In genomic region chr4:162920649-162921048, GRCh38 we compare ENCODE assay signal across 23 cellular contexts.
"Had no signal": no experiment of that assay in that cellular context is flagged by ENCODE, and none has a peak within 500 bp of the region (broad histone marks: within the 10 kb centered on the region; RNA-seq: fewer than 3 reads in every experiment).

No MANE protein-coding gene starts in this region.

- H3K9me3 ChIP-seq: gastrocnemius medialis, neutrophil, right lobe of liver, thyroid gland, vagina had no signal

- H3K9me3 Mint-ChIP-seq: stimulated activated effector memory CD8-positive, alpha-beta T cell treated with anti-CD3 and anti-CD28 coated beads, Interleukin-12 subunit alpha, Interleukin-12 subunit beta, amount 100 ng/mL, for 72 hours had no signal

- ATAC-seq: effector memory CD8-positive, alpha-beta T cell; gastrocnemius medialis; left ventricle myocardium superior; lower lobe of right lung; natural killer cell treated with Interleukin-12 subunit alpha and Interleukin-12 subunit beta and Interleukin-15 and Interleukin-18, amount 100 ng/mL, for 72 hours; pancreas; right lobe of liver; stimulated activated effector memory CD8-positive, alpha-beta T cell treated with anti-CD3 and anti-CD28 coated beads, Interleukin-12 subunit alpha, Interleukin-12 subunit beta, amount 100 ng/mL, for 72 hours had no signal

- H3K27ac ChIP-seq: gastrocnemius medialis, hepatocyte, lower lobe of right lung, neutrophil, pancreas, right lobe of liver, stomach, thyroid gland, vagina had no signal

- H3K27me3 Mint-ChIP-seq: effector memory CD8-positive, alpha-beta T cell; natural killer cell treated with Interleukin-12 subunit alpha and Interleukin-12 subunit beta and Interleukin-15 and Interleukin-18, amount 100 ng/mL, for 72 hours had no signal

- H3K27ac Mint-ChIP-seq: effector memory CD8-positive, alpha-beta T cell; immature natural killer cell; natural killer cell treated with Interleukin-12 subunit alpha and Interleukin-12 subunit beta and Interleukin-15 and Interleukin-18, amount 100 ng/mL, for 72 hours; stimulated activated effector memory CD8-positive, alpha-beta T cell treated with anti-CD3 and anti-CD28 coated beads, Interleukin-12 subunit alpha, Interleukin-12 subunit beta, amount 100 ng/mL, for 72 hours had no signal

- H3K4me2 ChIP-seq: hepatocyte had no signal

- H2AFZ ChIP-seq: hepatocyte had no signal

- H3K27me3 ChIP-seq: gastrocnemius medialis, hepatocyte, neutrophil, pancreas, right lobe of liver, stomach, thyroid gland, vagina had no signal

- H3K79me2 ChIP-seq: hepatocyte had no signal

- DNase-seq: cortex of kidney; effector memory CD8-positive, alpha-beta T cell; foreskin fibroblast; gastrocnemius medialis; head of caudate nucleus; immature natural killer cell; kidney glomerular epithelial cell; left ventricle myocardium superior; lower lobe of right lung; pancreas; right lobe of liver; stimulated activated CD4-positive, alpha-beta T cell treated with anti-CD3 and anti-CD28 coated beads, Interleukin-2, amount 100 ng/mL, for 24 hours; stimulated activated CD4-positive, alpha-beta T cell treated with anti-CD3 and anti-CD28 coated beads, Interleukin-4, amount 100 ng/mL, for 24 hours; stimulated activated naive CD4-positive, alpha-beta T cell treated with Interleukin-2 at 50 U/mL for 16 hours; thyroid gland; trophoblast cell had no signal

- H3K4me1 Mint-ChIP-seq: immature natural killer cell; neural crest cell; stimulated activated effector memory CD8-positive, alpha-beta T cell treated with anti-CD3 and anti-CD28 coated beads, Interleukin-12 subunit alpha, Interleukin-12 subunit beta, amount 100 ng/mL, for 72 hours had no signal

- H3K4me3 ChIP-seq: gastrocnemius medialis, hepatocyte, lower lobe of right lung, pancreas, right lobe of liver, stomach, thyroid gland, vagina had no signal

- H3K4me1 ChIP-seq: gastrocnemius medialis, lower lobe of right lung, pancreas, right lobe of liver, thyroid gland, vagina had no signal

- H3K4me3 Mint-ChIP-seq: effector memory CD8-positive, alpha-beta T cell; immature natural killer cell; natural killer cell treated with Interleukin-12 subunit alpha and Interleukin-12 subunit beta and Interleukin-15 and Interleukin-18, amount 100 ng/mL, for 72 hours; neural crest cell; stimulated activated effector memory CD8-positive, alpha-beta T cell treated with anti-CD3 and anti-CD28 coated beads, Interleukin-12 subunit alpha, Interleukin-12 subunit beta, amount 100 ng/mL, for 72 hours had no signal

- H3K36me3 ChIP-seq: gastrocnemius medialis, lower lobe of right lung, neutrophil, pancreas, right lobe of liver, stomach, thyroid gland, vagina had no signal

- H3K36me3 Mint-ChIP-seq: immature natural killer cell; stimulated activated effector memory CD8-positive, alpha-beta T cell treated with anti-CD3 and anti-CD28 coated beads, Interleukin-12 subunit alpha, Interleukin-12 subunit beta, amount 100 ng/mL, for 72 hours had no signal
